1 cellular context compared by ENCODE assay signal in the genomic region with DNA sequence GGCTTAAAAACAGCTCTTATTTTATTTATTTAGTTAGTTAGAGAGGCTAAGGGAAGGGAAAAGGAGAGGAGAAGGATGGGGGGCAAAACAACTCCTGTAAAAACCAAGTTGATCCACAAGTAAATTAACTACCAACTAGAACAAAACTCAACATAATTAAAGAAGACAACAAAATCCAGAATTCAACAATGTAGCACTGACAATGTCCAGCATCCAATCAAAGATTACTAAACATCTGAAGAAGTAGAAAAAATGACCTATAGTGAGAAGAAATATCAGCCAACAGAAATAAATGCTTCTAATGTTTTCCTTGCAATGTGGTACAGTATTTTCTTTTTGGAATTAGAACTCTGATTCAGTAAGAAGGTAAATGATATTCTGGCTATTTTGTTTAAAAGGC.
"Had no signal": no experiment of that assay in that cellular context is flagged by ENCODE, and none has a peak within 500 bp of the region (broad histone marks: within the 10 kb centered on the region; RNA-seq: fewer than 3 reads in every experiment).

No MANE protein-coding gene starts in this region.

- H3K4me3 ChIP-seq: MG63 had no signal

- H3K36me3 ChIP-seq: MG63 had no signal
